12 cellular contexts compared by ENCODE assay signal in genomic region chr2:111068435-111069058, GRCh38. TPM values are rescaled to one million over a fixed set of nuclear protein-coding genes. Genes with fewer than 3 reads are reported as not detected.
DNase-seq lines count a peak whose midpoint lies in the region; ATAC-seq and TF ChIP-seq lines count a peak whose summit lies in the region.
"Had no signal": no experiment of that assay in that cellular context is flagged by ENCODE, and none has a peak within 500 bp of the region (broad histone marks: within the 10 kb centered on the region; RNA-seq: fewer than 3 reads in every experiment).

No MANE protein-coding gene starts in this region.

- H3K9me2 ChIP-seq in Karpas-422 (replicated peaks; ENCODE audit: insufficient read depth, low read length): no peaks in the 10 kb centered on the region

- no peak for TF ChIP-seq CTCF in BE2C (IDR thresholded peaks at IDR 0.05; ENCODE audit: low read depth, low read length)

- intact Hi-C loops in Right ventricle myocardium superior (cut with DNase I): no loop called here

- H3K4me1 ChIP-seq in Karpas-422 (ENCODE audit: low read length): peaks cover 7% of the 10 kb centered on the region
- H3K4me1 ChIP-seq in BE2C: no peaks in the 10 kb centered on the region

- no peak overlapping the region for H2AFZ ChIP-seq in Karpas-422 (ENCODE audit: low read length)

- ATAC-seq in GM21825 (IDR thresholded peaks at IDR 0.05; ENCODE audit: unreplicated experiment): no peak
- no peak for ATAC-seq in Right ventricle myocardium superior (ENCODE audit: poor library complexity)

- no peak overlapping the region for H3K4me2 ChIP-seq in Karpas-422 (ENCODE audit: low read depth, low read length, poor library complexity, severe bottlenecking)

- H3K9me3 ChIP-seq in Karpas-422 (ENCODE audit: low read length): no peaks in the 10 kb centered on the region
- no peaks in the 10 kb centered on the region for H3K9me3 ChIP-seq in BE2C
- H3K9me3 ChIP-seq: ovary had no signal

- H3K9ac ChIP-seq in Karpas-422 (ENCODE audit: low read length): no peak overlapping the region

- H4K20me1 ChIP-seq in Karpas-422 (ENCODE audit: insufficient read depth, low read depth, low read length): no peaks in the 10 kb centered on the region

- H3K27me3 ChIP-seq in Karpas-422 (ENCODE audit: low read length) (no peaks in the 10 kb centered on the region), BE2C (no peaks in the 10 kb centered on the region)
- H3K27me3 ChIP-seq: ovary had no signal

- H3K36me3 ChIP-seq in Karpas-422 (ENCODE audit: insufficient read depth, low read length) (no peaks in the 10 kb centered on the region), BE2C (no peaks in the 10 kb centered on the region)
- H3K36me3 ChIP-seq: brain microvascular endothelial cell, ovary had no signal

- DNase-seq in COLO668 (lab: John Stamatoyannopoulos, UW; ENCODE audit: unreplicated experiment) (peak; percentile 65), Karpas-422 (peak; percentile 40), NCI-H774 (lab: John Stamatoyannopoulos, UW) (peak; percentile 58), iPS-NIHi7 (ENCODE audit: extremely low spot score) (peak; percentile 52), globus pallidus (ENCODE audit: low spot score) (no peak), Right ventricle myocardium superior (no peak), BE2C (no peak)
- DNase-seq: activated CD4-positive, alpha-beta T cell treated with anti-CD3 and anti-CD28 coated beads, Interleukin-2, amount 50 U/mL, for 1 hour; activated effector memory CD4-positive, alpha-beta T cell treated with Interleukin-2 at 50 U/mL for 16 hours; brain microvascular endothelial cell; ovary had no signal

- H3K4me3 ChIP-seq in Karpas-422 (ENCODE audit: low read length) (no peak overlapping the region), BE2C (ENCODE audit: low read depth, low read length) (no peak overlapping the region)
- H3K4me3 ChIP-seq: ovary had no signal

- H3K79me2 ChIP-seq in Karpas-422 (ENCODE audit: low read length): no peaks in the 10 kb centered on the region

- H3K27ac ChIP-seq in Karpas-422 (ENCODE audit: low read length): no peak overlapping the region
- H3K27ac ChIP-seq: brain microvascular endothelial cell, ovary had no signal

RNA-seq across cellular contexts. Expression of gene BCL2L11, which starts 52.2 kb away (rescaled TPM):
- 29.7 and 51.9 TPM in 2 replicates for total RNA-seq in Karpas-422 (2014; rRNA removed; shearing (Covaris generic); ENCODE audit: low replicate concordance)
- 10.8 TPM for total RNA-seq in Right ventricle myocardium superior
- 9.3 TPM for polyA plus RNA-seq in BE2C (2012; ENCODE audit: insufficient read depth, insufficient read length, low read depth)

Comparison
In these comparisons a context has a peak if more than half of its experiments do, and no peak if none do; other contexts are left out.
1. DNase-seq: peak in COLO668 (single experiment), Karpas-422 (single experiment), NCI-H774 (single experiment) and iPS-NIHi7 (single experiment); none in globus pallidus (single experiment), Right ventricle myocardium superior (single experiment) and BE2C (single experiment).